ENCODE assay signal across 2 cellular contexts in genomic region chr7:2492038-2492437, GRCh38.
TF ChIP-seq lines count a peak whose summit lies in the region.

No MANE protein-coding gene starts in this region.

TF ChIP-seq in HEK293, 187 proteins besides CTCF, POLR2A, EP300 and RAD21:
- TF ChIP-seq ZNF366 (tag by site-specific recombination; conservative IDR thresholded peaks at IDR 0.05) (peak; percentile 94), ZNF510 (tag by site-specific recombination; IDR thresholded peaks at IDR 0.05; ENCODE audit: insufficient replicate concordance) (no peak), ZSCAN18 (tag by site-specific recombination; IDR thresholded peaks at IDR 0.05) (no peak), WT1 (tag by site-specific recombination; IDR thresholded peaks at IDR 0.05) (no peak), ATF2 (tag by site-specific recombination; IDR thresholded peaks at IDR 0.05; ENCODE audit: low read depth) (no peak), ZFHX2 (tag by site-specific recombination; conservative IDR thresholded peaks at IDR 0.05) (peak; percentile 97), ZNF529 (tag by site-specific recombination; IDR thresholded peaks at IDR 0.05; ENCODE audit: insufficient replicate concordance) (no peak), ZBTB17 (tag by site-specific recombination; IDR thresholded peaks at IDR 0.05) (peak; percentile 59), TRIM28 (IDR thresholded peaks at IDR 0.05; ENCODE audit: borderline replicate concordance, low read length) (no peak), EGR2 (tag by site-specific recombination; IDR thresholded peaks at IDR 0.05; ENCODE audit: low read depth) (peak; percentile 97)
TF ChIP-seq in HEK293: peak in this region for 4.

TF ChIP-seq in H1, 55 proteins besides CTCF, POLR2A, EP300 and RAD21:
- TF ChIP-seq KDM1A (IDR thresholded peaks at IDR 0.05; ENCODE audit: borderline replicate concordance, low read length) (no peak), CREB1 (IDR thresholded peaks at IDR 0.05) (no peak), EZH2 (IDR thresholded peaks at IDR 0.05; ENCODE audit: low read depth, low read length, severe bottlenecking) (no peak), CBX8 (IDR thresholded peaks at IDR 0.05; ENCODE audit: borderline replicate concordance, low read depth, low read length) (no peak), RBBP5 (IDR thresholded peaks at IDR 0.05; ENCODE audit: borderline replicate concordance, low read depth, low read length) (no peak), TAF1 (IDR thresholded peaks at IDR 0.05; ENCODE audit: low read depth, low read length) (no peak), YY1 (IDR thresholded peaks at IDR 0.05; ENCODE audit: low read depth, low read length) (no peak), SP2 (IDR thresholded peaks at IDR 0.05; ENCODE audit: low read length) (no peak), CHD1 (IDR thresholded peaks at IDR 0.05; ENCODE audit: low read depth, low read length) (no peak), RXRA (IDR thresholded peaks at IDR 0.05; ENCODE audit: insufficient read depth, low read depth, low read length) (no peak), GTF2F1 (IDR thresholded peaks at IDR 0.05; ENCODE audit: borderline replicate concordance, low read depth, low read length) (no peak)
